Comparison of ENCODE assay signal across 11 cellular contexts in the genomic region with DNA sequence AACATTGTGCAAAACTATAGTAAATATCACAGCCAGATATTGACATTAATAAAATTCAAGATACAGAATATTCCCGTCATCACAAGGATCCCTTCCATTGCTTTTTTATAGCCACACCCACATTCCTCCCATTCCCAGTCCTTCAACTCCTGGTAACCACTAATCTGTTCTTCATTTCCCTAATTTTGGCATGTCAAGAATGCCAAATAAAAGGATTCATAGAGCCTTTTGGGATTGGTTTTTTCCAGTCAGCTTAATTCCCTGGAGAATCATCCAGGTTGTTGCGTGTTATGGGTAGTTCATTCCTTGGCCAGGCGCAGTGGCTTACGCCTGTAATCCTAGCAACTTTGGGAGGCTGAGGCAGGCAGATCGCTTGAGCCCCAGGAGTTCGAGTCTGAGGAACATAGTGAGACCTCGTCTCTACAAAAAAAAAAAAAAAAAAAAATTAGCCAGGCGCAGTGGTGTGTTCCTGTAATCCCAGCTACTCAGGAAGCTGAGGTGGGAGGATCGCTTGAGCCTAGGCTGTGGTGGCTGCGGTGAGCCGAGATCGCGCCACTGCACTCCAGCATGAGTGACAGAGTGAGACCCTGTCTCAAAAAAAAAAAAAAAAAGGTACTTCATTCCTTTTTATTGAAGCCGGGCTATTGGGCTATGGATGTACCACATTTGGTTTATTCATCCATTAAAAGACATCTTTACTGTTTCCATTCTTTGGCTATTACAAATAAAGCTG. TPM values are rescaled to one million over a fixed set of nuclear protein-coding genes. Genes with fewer than 3 reads are reported as not detected.
A peak's percentile ranks its signal among the peaks of the same experiment; 100 is the strongest.
DNase-seq lines count a peak whose midpoint lies in the region; ATAC-seq, FAIRE-seq and TF ChIP-seq lines count a peak whose summit lies in the region.
"Had no signal": no experiment of that assay in that cellular context is flagged by ENCODE, and none has a peak within 500 bp of the region (broad histone marks: within the 10 kb centered on the region; RNA-seq: fewer than 3 reads in every experiment).

No MANE protein-coding gene starts in this region.

- CTCF ChIA-PET in Calu3 (lab: Charles Lee): interaction anchor here (0.7 kb wide), 1 partner anchor 257 kb away, joined by 3 read pairs; no protein-coding TSS in a partner anchor

- peaks cover 3% of the 10 kb centered on the region; the same call in 1 of the 2 replicates for H3K36me3 ChIP-seq in Karpas-422 (ENCODE audit: insufficient read depth, low read length)
- no peaks in the 10 kb centered on the region for H3K36me3 ChIP-seq in astrocyte (ENCODE audit: insufficient read depth, low read length)
- no peaks in the 10 kb centered on the region for H3K36me3 ChIP-seq in mucosa of descending colon (ENCODE audit: low read depth)

- no peaks in the 10 kb centered on the region for H3K9me2 ChIP-seq in Karpas-422 (replicated peaks; ENCODE audit: insufficient read depth, low read length)

- intact Hi-C loops in Calu3 (cut with micrococcal nuclease; ENCODE audit: unreplicated experiment): no loop called here
- intact Hi-C loops in mucosa of descending colon (cut with DNase I, micrococcal nuclease): no loop called here

- H3K9me3 ChIP-seq in Karpas-422 (ENCODE audit: low read length) (no peaks in the 10 kb centered on the region), astrocyte (ENCODE audit: insufficient read depth, low read depth, low read length) (no peaks in the 10 kb centered on the region), mucosa of descending colon (no peaks in the 10 kb centered on the region)

- H3K27ac ChIP-seq in Karpas-422 (ENCODE audit: low read length) (no peak overlapping the region), astrocyte (ENCODE audit: low read depth, low read length) (peak overlapping the region; percentile 9)

- H3K27me3 Mint-ChIP-seq in Calu3 (ENCODE audit: unreplicated experiment) (no peaks in the 10 kb centered on the region), astrocyte (ENCODE audit: low read depth, unreplicated experiment) (no peaks in the 10 kb centered on the region), nephron progenitor cell (ENCODE audit: low read depth, poor library complexity) (peaks cover 14% of the 10 kb centered on the region)
- H3K27me3 Mint-ChIP-seq: central memory CD8-positive, alpha-beta T cell had no signal

- no peak overlapping the region for H2AFZ ChIP-seq in Karpas-422 (ENCODE audit: low read length)
- no peak overlapping the region for H2AFZ ChIP-seq in astrocyte (ENCODE audit: low read depth, low read length)

- peaks cover 18% of the 10 kb centered on the region for H3K4me1 Mint-ChIP-seq in Calu3 (ENCODE audit: low read depth, unreplicated experiment)
- H3K4me1 Mint-ChIP-seq in astrocyte (ENCODE audit: low read depth, unreplicated experiment): peaks cover 10% of the 10 kb centered on the region
- peaks cover 33% of the 10 kb centered on the region for H3K4me1 Mint-ChIP-seq in nephron progenitor cell

- H3K9ac ChIP-seq in Karpas-422 (ENCODE audit: low read length): no peak overlapping the region
- no peak overlapping the region for H3K9ac ChIP-seq in astrocyte (ENCODE audit: low read length)

- H3K27me3 ChIP-seq in Karpas-422 (ENCODE audit: low read length) (no peaks in the 10 kb centered on the region), astrocyte (ENCODE audit: insufficient read depth, low read length) (no peaks in the 10 kb centered on the region)

- H4K20me1 ChIP-seq in Karpas-422 (ENCODE audit: insufficient read depth, low read depth, low read length): no peaks in the 10 kb centered on the region
- H4K20me1 ChIP-seq in astrocyte (ENCODE audit: insufficient read depth, low read length): peaks cover 23% of the 10 kb centered on the region

- peak overlapping the region; percentile 4 for H3K4me2 ChIP-seq in Karpas-422 (ENCODE audit: low read depth, low read length, poor library complexity, severe bottlenecking)
- peak overlapping the region; percentile 25 for H3K4me2 ChIP-seq in astrocyte (ENCODE audit: low read length)

- no peak for TF ChIP-seq CTCF in Calu3 (IDR thresholded peaks at IDR 0.05; ENCODE audit: unreplicated experiment)
- TF ChIP-seq CTCF in astrocyte (IDR thresholded peaks at IDR 0.05; ENCODE audit: insufficient read depth, low read depth, low read length): no peak
- no peak for TF ChIP-seq CTCF in nephron progenitor cell (IDR thresholded peaks at IDR 0.05)
- TF ChIP-seq CTCF in mucosa of descending colon (IDR thresholded peaks at IDR 0.05): no peak

- H3K79me2 ChIP-seq in Karpas-422 (ENCODE audit: low read length) (peaks cover 71% of the 10 kb centered on the region), astrocyte (ENCODE audit: insufficient read depth, low read length) (peaks cover 71% of the 10 kb centered on the region)

- peaks cover 36% of the 10 kb centered on the region for H3K4me1 ChIP-seq in Karpas-422 (ENCODE audit: low read length)
- H3K4me1 ChIP-seq in astrocyte (ENCODE audit: insufficient read depth, low read length): peaks cover 13% of the 10 kb centered on the region
- H3K4me1 ChIP-seq in mucosa of descending colon (ENCODE audit: low read depth): peaks cover 12% of the 10 kb centered on the region

- DNase-seq in Calu3 (no peak), Karpas-422 (no peak), astrocyte (ENCODE audit: low read depth) (peak; percentile 33), nephron progenitor cell (no peak), NCI-H510A treated with DMSO at 0.1 percent for 48 hours (lab: John Stamatoyannopoulos, UW) (no peak), mucosa of descending colon (no peak), SKM-1 treated with dmso at 0.1 percent for 144 hours (lab: John Stamatoyannopoulos, UW; ENCODE audit: unreplicated experiment) (no peak)
- DNase-seq in stimulated activated CD4-positive, alpha-beta T cell treated with anti-CD3 and anti-CD28 coated beads, Interleukin-4, amount 100 ng/mL, for 4 hours: no peak
- DNase-seq: NCI-H446 treated with DMSO at 0.1 percent for 48 hours, retina had no signal

- no peak overlapping the region for H3K4me3 Mint-ChIP-seq in Calu3 (ENCODE audit: low read depth, unreplicated experiment)
- no peak overlapping the region for H3K4me3 Mint-ChIP-seq in astrocyte (ENCODE audit: unreplicated experiment)
- peak overlapping the region; percentile 21 for H3K4me3 Mint-ChIP-seq in nephron progenitor cell

- H3K4me3 ChIP-seq in Karpas-422 (ENCODE audit: low read length) (no peak overlapping the region), astrocyte (ENCODE audit: insufficient read depth, low read depth, low read length) (no peak overlapping the region), mucosa of descending colon (no peak overlapping the region)

- H3K36me3 Mint-ChIP-seq in Calu3 (ENCODE audit: insufficient read depth, unreplicated experiment) (peaks cover 68% of the 10 kb centered on the region), astrocyte (ENCODE audit: low read depth, unreplicated experiment) (no peaks in the 10 kb centered on the region), nephron progenitor cell (ENCODE audit: low read depth) (peaks cover 31% of the 10 kb centered on the region)

- peak overlapping the region; percentile 95 for H3K27ac Mint-ChIP-seq in Calu3 (ENCODE audit: unreplicated experiment)
- H3K27ac Mint-ChIP-seq in astrocyte (ENCODE audit: unreplicated experiment): peak overlapping the region; percentile 66
- peak overlapping the region; percentile 48 for H3K27ac Mint-ChIP-seq in nephron progenitor cell

- no peak for ATAC-seq in mucosa of descending colon

- no peak for FAIRE-seq in astrocyte (lab: Jason Lieb, UNC)

- no peaks in the 10 kb centered on the region for H3K9me3 Mint-ChIP-seq in Calu3 (ENCODE audit: low read depth, unreplicated experiment)
- no peaks in the 10 kb centered on the region for H3K9me3 Mint-ChIP-seq in astrocyte (ENCODE audit: unreplicated experiment)
- no peaks in the 10 kb centered on the region for H3K9me3 Mint-ChIP-seq in nephron progenitor cell
- H3K9me3 Mint-ChIP-seq: central memory CD8-positive, alpha-beta T cell had no signal

- no TSS peak for BruUV-seq in Calu3 (replicated peaks; lab: Mats Ljungman, UMichigan)

RNA-seq across cellular contexts. Expression of a gene that starts 2.7 kb away (rescaled TPM):
- total RNA-seq in Calu3 (2022) (100 and 105 TPM in 2 replicates), astrocyte (65.6 and 73.7 TPM in 2 replicates), mucosa of descending colon (100 to 1,000 TPM; 141 to 186 (median 159) TPM)
- 24.9 and 34.9 TPM in 2 replicates for total RNA-seq in Karpas-422 (2014; rRNA removed; shearing (Covaris generic); ENCODE audit: low replicate concordance)

RNA-seq across cellular contexts. Expression of a gene that starts 27.1 kb away (rescaled TPM):
- total RNA-seq in Calu3 (2022) (115 and 128 TPM in 2 replicates), astrocyte (68.7 and 69.2 TPM in 2 replicates), mucosa of descending colon (10 to 100 TPM; 76.7 to 93.3 (median 84.9) TPM)
- total RNA-seq in Karpas-422 (2014; rRNA removed; shearing (Covaris generic); ENCODE audit: low replicate concordance): 62.0 and 66.2 TPM in 2 replicates

RNA-seq across cellular contexts. Expression of a gene that starts 35.4 kb away (rescaled TPM):
- total RNA-seq in Calu3 (2022): 157 and 168 TPM in 2 replicates
- total RNA-seq in Karpas-422 (2014; rRNA removed; shearing (Covaris generic); ENCODE audit: low replicate concordance): 66.8 and 73.3 TPM in 2 replicates
- 65.6 and 75.6 TPM in 2 replicates for total RNA-seq in astrocyte
- 10 to 100 TPM; 50.7 to 60.6 (median 60.0) TPM for total RNA-seq in mucosa of descending colon
